1 cellular context compared by ENCODE assay signal in the genomic region with DNA sequence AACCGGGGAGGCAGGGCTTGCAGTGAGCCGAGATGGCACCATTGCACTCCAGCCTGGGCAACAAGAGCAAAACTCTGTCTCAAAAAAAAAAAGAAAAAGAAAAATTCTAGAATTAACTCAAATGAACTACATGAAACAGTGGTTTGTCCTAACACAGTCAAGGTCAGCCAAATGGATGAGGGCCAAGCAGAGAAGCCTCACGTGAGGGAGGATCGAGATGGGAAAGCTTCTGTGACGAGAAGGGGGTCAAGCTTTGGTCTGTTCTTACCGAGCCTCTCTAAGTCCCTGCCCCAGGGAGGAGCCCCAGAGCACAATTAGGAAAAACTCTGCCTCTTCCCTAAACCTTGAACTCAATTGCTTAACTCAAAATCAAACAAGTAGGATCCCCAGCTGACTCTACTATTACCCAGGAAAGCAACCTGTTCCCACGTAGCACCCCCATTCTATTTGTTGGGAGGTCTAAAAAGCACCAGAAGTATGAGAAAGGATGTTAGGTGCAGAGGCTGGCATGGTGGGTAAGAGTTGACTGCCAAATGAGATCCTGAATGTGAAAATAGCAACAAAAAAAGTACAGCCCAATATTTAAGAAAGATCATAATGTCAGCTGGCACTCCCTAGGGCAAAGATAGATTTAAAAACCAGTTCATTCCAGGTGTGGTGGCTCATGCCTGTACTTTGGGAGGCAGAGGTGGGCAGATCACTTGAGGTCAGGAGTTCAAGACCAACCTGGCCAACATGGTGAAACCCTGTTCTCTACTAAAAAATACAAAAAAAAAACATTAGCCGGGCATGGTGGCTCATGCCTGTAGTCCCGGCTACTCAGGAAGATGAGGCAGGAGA.
TF ChIP-seq lines count a peak whose summit lies in the region.

No MANE protein-coding gene starts in this region.

TF ChIP-seq in liver, 16 proteins besides CTCF, POLR2A, EP300 and RAD21 (continued from another document):
- TF ChIP-seq EGR1 (IDR thresholded peaks at IDR 0.05; ENCODE audit: low read depth in 2 of 2) (no peak), HNF4A (conservative IDR thresholded peaks at IDR 0.05) (peak; percentile 81 to 82), TAF1 (conservative IDR thresholded peaks at IDR 0.05) (no peak), MAX (IDR thresholded peaks at IDR 0.05) (no peak)
